8 cellular contexts compared by ENCODE assay signal in the genomic region with DNA sequence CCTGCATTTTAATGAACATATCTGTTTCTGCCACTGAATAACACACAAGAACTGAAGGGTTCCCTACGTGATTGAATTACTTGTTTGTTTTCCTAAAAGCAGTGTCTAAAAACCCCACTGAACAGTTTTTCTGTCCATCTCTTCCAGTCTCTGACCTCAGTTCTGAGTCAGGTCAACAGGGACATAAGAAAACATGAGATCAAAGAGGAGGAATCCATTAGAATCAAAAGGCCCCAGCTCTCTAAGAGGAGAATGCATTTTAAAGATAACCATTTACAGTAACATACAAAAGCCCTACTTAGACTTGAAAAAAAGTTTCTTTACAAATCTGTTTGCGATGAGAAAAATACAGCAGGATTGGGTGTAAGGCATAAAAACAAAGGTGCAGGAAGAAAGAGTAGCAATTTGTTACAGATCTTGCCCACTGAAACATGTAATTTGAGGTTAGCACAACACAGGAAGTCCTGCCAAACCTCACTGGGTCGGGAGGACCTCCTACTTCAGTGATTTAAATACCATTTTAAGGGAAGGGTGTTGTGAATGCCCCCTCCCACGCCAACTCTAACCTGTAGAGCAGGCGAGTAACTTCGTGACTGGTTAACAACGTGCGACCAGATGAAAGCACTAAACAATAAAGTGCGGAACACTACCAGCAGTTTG. TPM values are rescaled to one million over a fixed set of nuclear protein-coding genes. Genes with fewer than 3 reads are reported as not detected.
DNase-seq lines count a peak whose midpoint lies in the region; ATAC-seq and TF ChIP-seq lines count a peak whose summit lies in the region.

No MANE protein-coding gene starts in this region.

- no peaks in the 10 kb centered on the region for H3K9me3 ChIP-seq in iPS-15b (ENCODE audit: control insufficient read depth, insufficient read depth, low read length)

- peak overlapping the region; percentile 88 for H3K4me3 ChIP-seq in Jurkat, Clone E6-1 (ENCODE audit: low read length)
- peak overlapping the region; percentile 81 for H3K4me3 ChIP-seq in iPS-15b (ENCODE audit: low read depth, low read length)

- H3K27me3 ChIP-seq in iPS-15b (ENCODE audit: control insufficient read depth, insufficient read depth, low read length), result peaks cover 4% of the 10 kb centered on the region

- H3K9ac ChIP-seq in iPS-15b (ENCODE audit: low read depth, low read length), result no peak overlapping the region

- POLR2A ChIA-PET in GM10248 (lab: Yijun Ruan, JAX), result no interaction called here

- ATAC-seq in GM21526 (IDR thresholded peaks at IDR 0.05; ENCODE audit: low FRiP score, unreplicated experiment) (no peak), HG03280 (IDR thresholded peaks at IDR 0.05; ENCODE audit: unreplicated experiment) (no peak)

- H3K36me3 ChIP-seq in iPS-15b (ENCODE audit: control insufficient read depth, insufficient read depth, low read length), result peaks cover 5% of the 10 kb centered on the region

- peaks cover 6% of the 10 kb centered on the region for H3K4me1 ChIP-seq in iPS-15b (ENCODE audit: control insufficient read depth, insufficient read depth, low read length)

- peak; percentile 75 for DNase-seq in GM10248 (ENCODE audit: extremely low spot score)
- DNase-seq in Jurkat, Clone E6-1 (ENCODE audit: low read depth, low spot score), result peak; percentile 60
- DNase-seq in activated CD8-positive, alpha-beta memory T cell treated with anti-CD3 and anti-CD28 coated beads, Interleukin-2, amount 50 U/mL, for 48 hours, result peak; percentile 72
- peak; percentile 39 to 60 for DNase-seq in stimulated activated CD8-positive, alpha-beta memory T cell treated with anti-CD3 and anti-CD28 coated beads, Interleukin-4, amount 100 ng/mL, for 4 hours (ENCODE audit: low read depth in 2 of 2, low spot score in 1 of 2)
- no peak for DNase-seq in UCSD-AML1 (lab: John Stamatoyannopoulos, UW; ENCODE audit: unreplicated experiment)

- TF ChIP-seq CTCF in GM10248 (IDR thresholded peaks at IDR 0.05; ENCODE audit: control extremely low read depth, extremely low read depth, low read depth, missing control alignments), result no peak

- CTCF ChIA-PET in GM10248 (lab: Yijun Ruan, JAX), result no interaction called here

RNA-seq across cellular contexts. Expression of a gene that starts 1.4 kb away (rescaled TPM):
- polyA plus RNA-seq in Jurkat, Clone E6-1 (2012; ENCODE audit: insufficient read depth, insufficient read length), result 22.4 TPM

RNA-seq across cellular contexts. Expression of a gene that starts 39.3 kb away (rescaled TPM):
- polyA plus RNA-seq in Jurkat, Clone E6-1 (2012; ENCODE audit: insufficient read depth, insufficient read length), result not detected

RNA-seq across cellular contexts. Expression of a gene that starts 59.6 kb away (rescaled TPM):
- not detected for polyA plus RNA-seq in Jurkat, Clone E6-1 (2012; ENCODE audit: insufficient read depth, insufficient read length)
